Comparison of ENCODE assay signal across 1 cellular context in the genomic region with DNA sequence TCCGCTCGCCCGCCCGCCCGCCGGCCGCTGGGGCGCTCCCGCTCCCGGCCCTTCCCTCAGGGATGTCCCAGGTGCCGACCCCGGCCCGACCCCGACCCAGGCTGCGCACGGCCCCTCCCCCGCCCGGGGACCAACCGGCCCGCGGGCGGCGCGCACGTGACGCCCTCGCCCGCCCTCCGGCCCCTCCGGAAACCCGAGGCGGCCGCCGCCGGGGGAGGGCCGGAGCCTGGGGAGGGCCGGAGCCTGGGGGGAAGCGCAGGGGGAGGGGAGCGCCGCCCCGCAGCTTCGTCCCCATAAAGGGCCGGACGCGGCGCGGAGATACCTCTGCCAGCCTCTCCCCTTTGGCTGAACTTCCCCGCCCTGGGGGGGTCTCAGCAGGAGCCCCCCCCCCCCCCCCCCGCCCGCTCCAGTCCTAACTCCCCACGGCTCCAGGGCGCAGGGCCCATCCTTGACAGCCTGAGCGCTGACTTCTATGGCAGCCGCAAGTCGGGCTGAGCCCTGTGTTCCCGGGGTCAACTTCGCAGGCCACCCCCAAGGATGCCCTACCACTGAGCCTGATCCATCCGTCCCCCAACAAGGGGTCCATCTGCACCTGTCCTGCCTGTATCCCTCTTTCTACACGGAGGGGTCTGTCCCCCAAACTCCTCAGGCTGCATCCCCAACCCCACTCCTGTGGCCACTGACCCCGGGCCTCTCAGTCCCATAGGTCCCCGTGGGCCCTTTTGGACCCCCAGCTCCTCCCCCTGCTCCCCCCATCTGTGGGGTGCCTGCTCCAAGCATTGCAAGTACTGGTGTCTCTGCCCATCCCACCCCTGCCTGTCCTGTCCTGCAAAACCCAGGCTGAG.
TF ChIP-seq lines count a peak whose summit lies in the region.

TSS of gene MAPK12 (minus strand) at position 69 of the 845 bp plus-strand sequence. CDS start 174 bp downstream, outside the sequence.

TF ChIP-seq in GM23338, 12 proteins besides CTCF, POLR2A, EP300 and RAD21 (continued from another document):
- TF ChIP-seq, protein P1, sequence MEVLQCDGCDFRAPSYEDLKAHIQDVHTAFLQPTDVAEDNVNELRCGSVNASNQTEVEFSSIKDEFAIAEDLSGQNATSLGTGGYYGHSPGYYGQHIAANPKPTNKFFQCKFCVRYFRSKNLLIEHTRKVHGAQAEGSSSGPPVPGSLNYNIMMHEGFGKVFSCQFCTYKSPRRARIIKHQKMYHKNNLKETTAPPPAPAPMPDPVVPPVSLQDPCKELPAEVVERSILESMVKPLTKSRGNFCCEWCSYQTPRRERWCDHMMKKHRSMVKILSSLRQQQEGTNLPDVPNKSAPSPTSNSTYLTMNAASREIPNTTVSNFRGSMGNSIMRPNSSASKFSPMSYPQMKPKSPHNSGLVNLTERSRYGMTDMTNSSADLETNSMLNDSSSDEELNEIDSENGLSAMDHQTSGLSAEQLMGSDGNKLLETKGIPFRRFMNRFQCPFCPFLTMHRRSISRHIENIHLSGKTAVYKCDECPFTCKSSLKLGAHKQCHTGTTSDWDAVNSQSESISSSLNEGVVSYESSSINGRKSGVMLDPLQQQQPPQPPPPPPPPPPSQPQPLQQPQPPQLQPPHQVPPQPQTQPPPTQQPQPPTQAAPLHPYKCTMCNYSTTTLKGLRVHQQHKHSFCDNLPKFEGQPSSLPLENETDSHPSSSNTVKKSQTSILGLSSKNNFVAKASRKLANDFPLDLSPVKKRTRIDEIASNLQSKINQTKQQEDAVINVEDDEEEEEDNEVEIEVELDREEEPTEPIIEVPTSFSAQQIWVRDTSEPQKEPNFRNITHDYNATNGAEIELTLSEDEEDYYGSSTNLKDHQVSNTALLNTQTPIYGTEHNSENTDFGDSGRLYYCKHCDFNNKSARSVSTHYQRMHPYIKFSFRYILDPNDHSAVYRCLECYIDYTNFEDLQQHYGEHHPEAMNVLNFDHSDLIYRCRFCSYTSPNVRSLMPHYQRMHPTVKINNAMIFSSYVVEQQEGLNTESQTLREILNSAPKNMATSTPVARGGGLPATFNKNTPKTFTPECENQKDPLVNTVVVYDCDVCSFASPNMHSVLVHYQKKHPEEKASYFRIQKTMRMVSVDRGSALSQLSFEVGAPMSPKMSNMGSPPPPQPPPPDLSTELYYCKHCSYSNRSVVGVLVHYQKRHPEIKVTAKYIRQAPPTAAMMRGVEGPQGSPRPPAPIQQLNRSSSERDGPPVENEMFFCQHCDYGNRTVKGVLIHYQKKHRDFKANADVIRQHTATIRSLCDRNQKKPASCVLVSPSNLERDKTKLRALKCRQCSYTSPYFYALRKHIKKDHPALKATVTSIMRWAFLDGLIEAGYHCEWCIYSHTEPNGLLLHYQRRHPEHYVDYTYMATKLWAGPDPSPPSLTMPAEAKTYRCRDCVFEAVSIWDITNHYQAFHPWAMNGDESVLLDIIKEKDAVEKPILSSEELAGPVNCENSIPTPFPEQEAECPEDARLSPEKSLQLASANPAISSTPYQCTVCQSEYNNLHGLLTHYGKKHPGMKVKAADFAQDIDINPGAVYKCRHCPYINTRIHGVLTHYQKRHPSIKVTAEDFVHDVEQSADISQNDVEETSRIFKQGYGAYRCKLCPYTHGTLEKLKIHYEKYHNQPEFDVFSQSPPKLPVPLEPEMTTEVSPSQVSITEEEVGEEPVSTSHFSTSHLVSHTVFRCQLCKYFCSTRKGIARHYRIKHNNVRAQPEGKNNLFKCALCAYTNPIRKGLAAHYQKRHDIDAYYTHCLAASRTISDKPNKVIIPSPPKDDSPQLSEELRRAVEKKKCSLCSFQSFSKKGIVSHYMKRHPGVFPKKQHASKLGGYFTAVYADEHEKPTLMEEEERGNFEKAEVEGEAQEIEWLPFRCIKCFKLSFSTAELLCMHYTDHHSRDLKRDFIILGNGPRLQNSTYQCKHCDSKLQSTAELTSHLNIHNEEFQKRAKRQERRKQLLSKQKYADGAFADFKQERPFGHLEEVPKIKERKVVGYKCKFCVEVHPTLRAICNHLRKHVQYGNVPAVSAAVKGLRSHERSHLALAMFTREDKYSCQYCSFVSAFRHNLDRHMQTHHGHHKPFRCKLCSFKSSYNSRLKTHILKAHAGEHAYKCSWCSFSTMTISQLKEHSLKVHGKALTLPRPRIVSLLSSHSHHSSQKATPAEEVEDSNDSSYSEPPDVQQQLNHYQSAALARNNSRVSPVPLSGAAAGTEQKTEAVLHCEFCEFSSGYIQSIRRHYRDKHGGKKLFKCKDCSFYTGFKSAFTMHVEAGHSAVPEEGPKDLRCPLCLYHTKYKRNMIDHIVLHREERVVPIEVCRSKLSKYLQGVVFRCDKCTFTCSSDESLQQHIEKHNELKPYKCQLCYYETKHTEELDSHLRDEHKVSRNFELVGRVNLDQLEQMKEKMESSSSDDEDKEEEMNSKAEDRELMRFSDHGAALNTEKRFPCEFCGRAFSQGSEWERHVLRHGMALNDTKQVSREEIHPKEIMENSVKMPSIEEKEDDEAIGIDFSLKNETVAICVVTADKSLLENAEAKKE (CRISPR knock-in tag; IDR thresholded peaks at IDR 0.05): no peak
- TF ChIP-seq JUNB (IDR thresholded peaks at IDR 0.05; ENCODE audit: unreplicated experiment) (no peak), EZH2phosphoT487 (IDR thresholded peaks at IDR 0.05; ENCODE audit: unreplicated experiment) (no peak), REST (IDR thresholded peaks at IDR 0.05; ENCODE audit: unreplicated experiment) (no peak)
